In genomic region chr3:52049503-52049902, GRCh38 we compare ENCODE assay signal across 16 cellular contexts. TPM values are rescaled to one million over a fixed set of nuclear protein-coding genes. Genes with fewer than 3 reads are reported as not detected.
DNase-seq lines count a peak whose midpoint lies in the region; ATAC-seq and TF ChIP-seq lines count a peak whose summit lies in the region.
"Had no signal": no experiment of that assay in that cellular context is flagged by ENCODE, and none has a peak within 500 bp of the region (broad histone marks: within the 10 kb centered on the region; RNA-seq: fewer than 3 reads in every experiment).

No MANE protein-coding gene starts in this region.

- CTCF ChIA-PET in AG04450 (lab: Charles Lee) = no interaction called here
- CTCF ChIA-PET in CD4-positive, alpha-beta memory T cell (lab: Charles Lee; ENCODE audit: partially characterized antibody) = no interaction called here
- CTCF ChIA-PET in naive thymus-derived CD4-positive, alpha-beta T cell (lab: Charles Lee) = interaction anchor here (0.6 kb wide), 1 partner anchor 29 kb away, joined by 4 read pairs; no protein-coding TSS in a partner anchor

- intact Hi-C loops in CD4-positive, alpha-beta memory T cell (cut with micrococcal nuclease) = no loop called here
- intact Hi-C loops in ascending aorta (cut with DNase I) = no loop called here
- intact Hi-C loops in naive thymus-derived CD4-positive, alpha-beta T cell (cut with micrococcal nuclease) = no loop called here

- H3K9me3 ChIP-seq in AG04450 (ENCODE audit: control insufficient read depth, insufficient read depth, low read length) (no peaks in the 10 kb centered on the region), ascending aorta (no peaks in the 10 kb centered on the region), BE2C (no peaks in the 10 kb centered on the region)
- no peaks in the 10 kb centered on the region for H3K9me3 ChIP-seq in CD4-positive, alpha-beta memory T cell (ENCODE audit: control insufficient read depth in 1 of 2, low read length in 2 of 2)
- no peaks in the 10 kb centered on the region for H3K9me3 ChIP-seq in naive thymus-derived CD4-positive, alpha-beta T cell (ENCODE audit: control insufficient read depth in 2 of 3, low read length in 3 of 3)
- H3K9me3 ChIP-seq: body of pancreas, ovary had no signal

- peaks cover 25 to 55% of the 10 kb centered on the region in 2 donors for H3K36me3 Mint-ChIP-seq in CD4-positive, alpha-beta memory T cell
- H3K36me3 Mint-ChIP-seq in naive thymus-derived CD4-positive, alpha-beta T cell = peaks cover 0 to 28% (median 15%) of the 10 kb centered on the region in 5 donors

- H3K27ac Mint-ChIP-seq in CD4-positive, alpha-beta memory T cell = peak overlapping the region in 6 of 7 donors; percentile 77 to 91 (median 78)
- peak overlapping the region in 8 of 9 donors; percentile 57 to 92 (median 78) for H3K27ac Mint-ChIP-seq in naive thymus-derived CD4-positive, alpha-beta T cell

- H3K4me1 Mint-ChIP-seq in CD4-positive, alpha-beta memory T cell = peaks cover 32 to 85% (median 52%) of the 10 kb centered on the region in 4 donors
- H3K4me1 Mint-ChIP-seq in naive thymus-derived CD4-positive, alpha-beta T cell = peaks cover 35 to 85% (median 72%) of the 10 kb centered on the region in 7 donors

- TF ChIP-seq CTCF in AG04450 (IDR thresholded peaks at IDR 0.05; ENCODE audit: low read depth, low read length) (no peak), ascending aorta (IDR thresholded peaks at IDR 0.05) (no peak), BE2C (IDR thresholded peaks at IDR 0.05; ENCODE audit: low read depth, low read length) (no peak), GM10266 (IDR thresholded peaks at IDR 0.05; ENCODE audit: control insufficient read depth, insufficient read depth, low read depth, missing control alignments) (no peak)

- peaks cover 27% of the 10 kb centered on the region for H3K36me3 ChIP-seq in CD4-positive, alpha-beta memory T cell (ENCODE audit: insufficient read depth, low read length)
- H3K36me3 ChIP-seq in ascending aorta = peaks cover 51 to 56% of the 10 kb centered on the region in 2 donors
- H3K36me3 ChIP-seq in naive thymus-derived CD4-positive, alpha-beta T cell (ENCODE audit: control insufficient read depth in 2 of 3, insufficient read depth in 3 of 3, low read length in 3 of 3) = peaks cover 14 to 38% (median 16%) of the 10 kb centered on the region in 3 experiments
- peaks cover 52% of the 10 kb centered on the region for H3K36me3 ChIP-seq in BE2C
- H3K36me3 ChIP-seq: ovary had no signal

- ATAC-seq in naive thymus-derived CD4-positive, alpha-beta T cell = no peak
- no peak for ATAC-seq in HG03196 (IDR thresholded peaks at IDR 0.05; ENCODE audit: unreplicated experiment)
- ATAC-seq: body of pancreas had no signal

- POLR2A ChIA-PET in AG04450 (lab: Yijun Ruan, JAX) = interaction anchor here (1.3 kb wide), 1 partner anchor 54 kb away, joined by 4 read pairs; the partner anchor contains the start of gene RPL29
- POLR2A ChIA-PET in CD4-positive, alpha-beta memory T cell (lab: Charles Lee; ENCODE audit: partially characterized antibody) = no interaction called here
- POLR2A ChIA-PET in naive thymus-derived CD4-positive, alpha-beta T cell (lab: Charles Lee) = no interaction called here

- peak overlapping the region in 2 of 8 donors; percentile 35 to 39 for H3K4me3 Mint-ChIP-seq in CD4-positive, alpha-beta memory T cell
- peak overlapping the region in 6 of 10 donors; percentile 6 to 72 (median 50) for H3K4me3 Mint-ChIP-seq in naive thymus-derived CD4-positive, alpha-beta T cell

- no peaks in the 10 kb centered on the region for H3K27me3 Mint-ChIP-seq in CD4-positive, alpha-beta memory T cell
- no peaks in the 10 kb centered on the region for H3K27me3 Mint-ChIP-seq in naive thymus-derived CD4-positive, alpha-beta T cell

- peak overlapping the region; percentile 68 for H3K27ac ChIP-seq in AG04450 (ENCODE audit: low read depth, low read length)
- peak overlapping the region; percentile 13 for H3K27ac ChIP-seq in CD4-positive, alpha-beta memory T cell (ENCODE audit: low read depth, low read length)
- peak overlapping the region; percentile 66 to 99 for H3K27ac ChIP-seq in ascending aorta
- H3K27ac ChIP-seq in naive thymus-derived CD4-positive, alpha-beta T cell (ENCODE audit: low read depth, low read length) = peak overlapping the region; percentile 67
- H3K27ac ChIP-seq: body of pancreas, ovary, PC-9 had no signal

- H3K9me3 Mint-ChIP-seq in CD4-positive, alpha-beta memory T cell = peaks cover 0 to 2% (median 0%) of the 10 kb centered on the region in 8 donors
- no peaks in the 10 kb centered on the region for H3K9me3 Mint-ChIP-seq in naive thymus-derived CD4-positive, alpha-beta T cell

- DNase-seq in AG04450 (ENCODE audit: low read depth, low spot score) = no peak
- no peak for DNase-seq in CD4-positive, alpha-beta memory T cell
- DNase-seq in ascending aorta (ENCODE audit: low spot score in 2 of 2) = no peak
- DNase-seq in naive thymus-derived CD4-positive, alpha-beta T cell = no peak
- no peak for DNase-seq in HUDEP-2 (lab: John Stamatoyannopoulos, UW; ENCODE audit: unreplicated experiment in 76 of 76)
- DNase-seq in BE2C = no peak
- no peak for DNase-seq in GM10266 (ENCODE audit: extremely low spot score)
- DNase-seq: activated CD4-positive, CD25-positive, alpha-beta regulatory T cell treated with anti-CD3 and anti-CD28 coated beads, Interleukin-2, amount 50 U/mL, for 72 hours; activated T-cell treated with anti-CD3 and anti-CD28 coated beads, Interleukin-2, amount 50 U/mL, for 48 hours; body of pancreas; effector memory CD4-positive, alpha-beta T cell; NCI-H1694 treated with DMSO at 0.1 percent for 48 hours; NCI-H526 treated with DMSO at 0.1 percent for 48 hours; ovary had no signal

- H3K27me3 ChIP-seq in AG04450 (ENCODE audit: control insufficient read depth, insufficient read depth, low read length) (no peaks in the 10 kb centered on the region), ascending aorta (no peaks in the 10 kb centered on the region), BE2C (no peaks in the 10 kb centered on the region)
- no peaks in the 10 kb centered on the region for H3K27me3 ChIP-seq in CD4-positive, alpha-beta memory T cell (ENCODE audit: insufficient read depth, low read length)
- no peaks in the 10 kb centered on the region for H3K27me3 ChIP-seq in naive thymus-derived CD4-positive, alpha-beta T cell (ENCODE audit: control insufficient read depth in 2 of 2, insufficient read depth in 2 of 2, low read length in 2 of 2)
- H3K27me3 ChIP-seq: body of pancreas, ovary had no signal

- H3K4me3 ChIP-seq in AG04450 (ENCODE audit: low read depth, low read length) (no peak overlapping the region), ascending aorta (no peak overlapping the region), BE2C (ENCODE audit: low read depth, low read length) (no peak overlapping the region)
- H3K4me3 ChIP-seq in CD4-positive, alpha-beta memory T cell (ENCODE audit: low read length in 2 of 2) = no peak overlapping the region
- no peak overlapping the region for H3K4me3 ChIP-seq in naive thymus-derived CD4-positive, alpha-beta T cell (ENCODE audit: low read length)
- H3K4me3 ChIP-seq: body of pancreas, ovary, PC-9 had no signal

- peaks cover 69% of the 10 kb centered on the region for H3K4me1 ChIP-seq in CD4-positive, alpha-beta memory T cell (ENCODE audit: insufficient read depth, low read length)
- H3K4me1 ChIP-seq in ascending aorta (peaks cover 41 to 71% of the 10 kb centered on the region in 2 donors), BE2C (peaks cover 36% of the 10 kb centered on the region)
- H3K4me1 ChIP-seq in naive thymus-derived CD4-positive, alpha-beta T cell (ENCODE audit: control insufficient read depth in 2 of 2, insufficient read depth in 2 of 2, low read length in 2 of 2) = peaks cover 56 to 69% of the 10 kb centered on the region in 2 donors

RNA-seq across cellular contexts. Expression of gene DUSP7, which starts 6.9 kb away (rescaled TPM):
- 17.8 and 19.9 TPM in 2 replicates for polyA plus RNA-seq in AG04450 (2011; rRNA removed)
- polyA minus RNA-seq in AG04450 (2011; rRNA and poly(A)+ RNA removed) = 36.8 and 44.8 TPM in 2 replicates
- total RNA-seq in CD4-positive, alpha-beta memory T cell = 10 to 100 TPM; 43.6 to 44.7 TPM
- 10 to 100 TPM in 1 of 2 donors, 1 to 10 TPM in 1; 2.8 to 10.2 TPM for polyA plus RNA-seq in CD4-positive, alpha-beta memory T cell
- total RNA-seq in ascending aorta = 76.5 TPM
- 10 to 100 TPM; 12.6 to 41.5 (median 40.4) TPM for total RNA-seq in naive thymus-derived CD4-positive, alpha-beta T cell
- 1 to 10 TPM; 4.9 to 6.9 TPM for polyA plus RNA-seq in naive thymus-derived CD4-positive, alpha-beta T cell
- polyA plus RNA-seq in BE2C (2012; ENCODE audit: insufficient read depth, insufficient read length, low read depth) = 56.0 TPM

RNA-seq across cellular contexts. Expression of gene RPL29, which starts 53.8 kb away (rescaled TPM):
- polyA plus RNA-seq in AG04450 (2011; rRNA removed) = 1,368 and 1,889 TPM in 2 replicates
- 722 and 958 TPM in 2 replicates for polyA minus RNA-seq in AG04450 (2011; rRNA and poly(A)+ RNA removed)
- 1,000 to 10,000 TPM; 1,263 to 1,270 TPM for total RNA-seq in CD4-positive, alpha-beta memory T cell
- 1,000 to 10,000 TPM in 1 of 2 donors, 100 to 1,000 TPM in 1; 967 to 1,467 TPM for polyA plus RNA-seq in CD4-positive, alpha-beta memory T cell
- total RNA-seq in ascending aorta = 1,224 TPM
- 1,000 to 10,000 TPM; 1,152 to 1,744 (median 1,537) TPM for total RNA-seq in naive thymus-derived CD4-positive, alpha-beta T cell
- 1,000 to 10,000 TPM; 1,720 to 2,133 TPM for polyA plus RNA-seq in naive thymus-derived CD4-positive, alpha-beta T cell
- polyA plus RNA-seq in BE2C (2012; ENCODE audit: insufficient read depth, insufficient read length, low read depth) = 1,880 TPM

Comparison
In these comparisons a context has a peak if more than half of its experiments do, and no peak if none do; other contexts are left out.
1. H3K27ac ChIP-seq: peak in every context shown above with its lines; median percentile 82 in ascending aorta; 68 in AG04450; 67 in naive thymus-derived CD4-positive, alpha-beta T cell; 13 in CD4-positive, alpha-beta memory T cell.